1 cellular context compared by ENCODE assay signal in the genomic region with DNA sequence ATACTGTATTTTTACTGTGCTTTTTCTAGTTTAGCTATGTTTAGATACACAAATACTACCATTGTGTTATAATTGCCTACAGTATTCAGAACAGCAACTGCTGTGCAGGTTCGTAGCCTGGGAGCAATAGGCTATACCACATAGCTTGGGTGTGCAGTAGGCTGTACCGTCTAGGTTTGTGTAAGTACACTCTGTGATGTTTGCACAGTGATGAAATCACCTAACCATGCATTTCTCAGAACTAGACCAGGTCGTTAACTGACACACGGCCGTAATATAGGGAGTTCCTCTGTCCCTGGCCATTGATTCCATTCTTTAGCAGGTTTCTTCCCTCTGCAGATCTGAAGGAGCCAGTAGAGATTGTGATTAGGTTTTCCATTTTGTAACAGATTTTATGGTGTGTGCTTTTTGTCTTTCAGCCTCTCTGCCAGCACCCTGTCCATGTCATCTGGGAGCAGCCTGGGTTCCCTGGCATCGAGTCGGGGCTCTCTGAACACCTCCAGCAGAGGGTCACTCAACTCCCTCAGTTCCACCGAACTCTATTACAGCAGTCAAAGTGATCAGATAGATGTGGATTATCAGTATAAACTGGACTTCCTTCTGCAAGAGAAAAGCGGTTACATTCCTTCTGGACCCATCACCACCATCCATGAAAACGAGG.
A peak's percentile ranks its signal among the peaks of the same experiment; 100 is the strongest.
TF ChIP-seq lines count a peak whose summit lies in the region.

No MANE protein-coding gene starts in this region.

TF ChIP-seq in HepG2, 621 proteins besides CTCF, POLR2A, EP300 and RAD21 (continued from another document and continues in another):
- TF ChIP-seq, protein P1, sequence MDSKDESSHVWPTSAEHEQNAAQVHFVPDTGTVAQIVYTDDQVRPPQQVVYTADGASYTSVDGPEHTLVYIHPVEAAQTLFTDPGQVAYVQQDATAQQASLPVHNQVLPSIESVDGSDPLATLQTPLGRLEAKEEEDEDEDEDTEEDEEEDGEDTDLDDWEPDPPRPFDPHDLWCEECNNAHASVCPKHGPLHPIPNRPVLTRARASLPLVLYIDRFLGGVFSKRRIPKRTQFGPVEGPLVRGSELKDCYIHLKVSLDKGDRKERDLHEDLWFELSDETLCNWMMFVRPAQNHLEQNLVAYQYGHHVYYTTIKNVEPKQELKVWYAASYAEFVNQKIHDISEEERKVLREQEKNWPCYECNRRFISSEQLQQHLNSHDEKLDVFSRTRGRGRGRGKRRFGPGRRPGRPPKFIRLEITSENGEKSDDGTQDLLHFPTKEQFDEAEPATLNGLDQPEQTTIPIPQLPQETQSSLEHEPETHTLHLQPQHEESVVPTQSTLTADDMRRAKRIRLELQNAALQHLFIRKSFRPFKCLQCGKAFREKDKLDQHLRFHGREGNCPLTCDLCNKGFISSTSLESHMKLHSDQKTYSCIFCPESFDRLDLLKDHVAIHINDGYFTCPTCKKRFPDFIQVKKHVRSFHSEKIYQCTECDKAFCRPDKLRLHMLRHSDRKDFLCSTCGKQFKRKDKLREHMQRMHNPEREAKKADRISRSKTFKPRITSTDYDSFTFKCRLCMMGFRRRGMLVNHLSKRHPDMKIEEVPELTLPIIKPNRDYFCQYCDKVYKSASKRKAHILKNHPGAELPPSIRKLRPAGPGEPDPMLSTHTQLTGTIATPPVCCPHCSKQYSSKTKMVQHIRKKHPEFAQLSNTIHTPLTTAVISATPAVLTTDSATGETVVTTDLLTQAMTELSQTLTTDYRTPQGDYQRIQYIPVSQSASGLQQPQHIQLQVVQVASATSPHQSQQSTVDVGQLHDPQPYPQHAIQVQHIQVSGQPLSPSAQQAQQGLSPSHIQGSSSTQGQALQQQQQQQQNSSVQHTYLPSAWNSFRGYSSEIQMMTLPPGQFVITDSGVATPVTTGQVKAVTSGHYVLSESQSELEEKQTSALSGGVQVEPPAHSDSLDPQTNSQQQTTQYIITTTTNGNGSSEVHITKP (CRISPR knock-in tag; IDR thresholded peaks at IDR 0.05; ENCODE audit: low read depth) = 0 out of 2 replicates have a peak, but pooled peaks have one; percentile 68
- TF ChIP-seq ZNF598 (CRISPR knock-in tag; IDR thresholded peaks at IDR 0.05; ENCODE audit: borderline replicate concordance) (no peak), THAP11 (CRISPR knock-in tag; IDR thresholded peaks at IDR 0.05) (0 out of 2 replicates have a peak, but pooled peaks have one; percentile 27), ZNF337 (CRISPR knock-in tag; IDR thresholded peaks at IDR 0.05; ENCODE audit: borderline replicate concordance, low read depth) (0 out of 2 replicates have a peak, but pooled peaks have one; percentile 37), HDAC1 (CRISPR knock-in tag; IDR thresholded peaks at IDR 0.05) (0 out of 2 replicates have a peak, but pooled peaks have one; percentile 33), NFATC3 (CRISPR knock-in tag; IDR thresholded peaks at IDR 0.05) (no peak), ZFP36 (IDR thresholded peaks at IDR 0.05; ENCODE audit: borderline replicate concordance, low read depth, low read length, partially characterized antibody) (no peak), SOX13 (IDR thresholded peaks at IDR 0.05) (0 out of 2 replicates have a peak, but pooled peaks have one; percentile 17), SOX13 (CRISPR knock-in tag; conservative IDR thresholded peaks at IDR 0.05 in 1 of 2, IDR thresholded peaks at IDR 0.05 in 1 of 2) (peak in 1 of 2 experiments; percentile 60; a peak in 1 of 4 replicates), RARA (CRISPR knock-in tag; IDR thresholded peaks at IDR 0.05) (peak; percentile 45), EEA1 (CRISPR knock-in tag; IDR thresholded peaks at IDR 0.05; ENCODE audit: borderline replicate concordance) (no peak), FOXA1 (IDR thresholded peaks at IDR 0.05) (peak; percentile 62; the same call in 1 of the 2 replicates), FOXA1 (CRISPR knock-in tag; IDR thresholded peaks at IDR 0.05) (peak; percentile 95), ESRRA (CRISPR knock-in tag; IDR thresholded peaks at IDR 0.05; ENCODE audit: low read depth) (no peak), HNRNPK (IDR thresholded peaks at IDR 0.05; ENCODE audit: low read depth, low read length, poor library complexity, severe bottlenecking) (no peak), FOXA3 (CRISPR knock-in tag; IDR thresholded peaks at IDR 0.05) (peak; percentile 95), DMAP1 (CRISPR knock-in tag; IDR thresholded peaks at IDR 0.05) (no peak), ZBTB42 (CRISPR knock-in tag; IDR thresholded peaks at IDR 0.05) (no peak), GATA4 (IDR thresholded peaks at IDR 0.05; ENCODE audit: borderline replicate concordance, low read depth) (no peak), IRF2 (CRISPR knock-in tag; IDR thresholded peaks at IDR 0.05) (peak; percentile 67; the same call in 1 of the 2 replicates), HNF1B (CRISPR knock-in tag; IDR thresholded peaks at IDR 0.05) (peak; percentile 48; the same call in 1 of the 2 replicates), SAP130 (CRISPR knock-in tag; IDR thresholded peaks at IDR 0.05; ENCODE audit: low read depth) (peak; percentile 73), ZNF782 (CRISPR knock-in tag; IDR thresholded peaks at IDR 0.05; ENCODE audit: borderline replicate concordance) (no peak), HDAC2 (CRISPR knock-in tag; IDR thresholded peaks at IDR 0.05) (peak; percentile 76), SMAD1 (CRISPR knock-in tag; IDR thresholded peaks at IDR 0.05; ENCODE audit: borderline replicate concordance, low read depth) (no peak), DPF2 (CRISPR knock-in tag; IDR thresholded peaks at IDR 0.05; ENCODE audit: borderline replicate concordance, low read depth) (0 out of 2 replicates have a peak, but pooled peaks have one; percentile 52), GATAD2A (CRISPR knock-in tag; IDR thresholded peaks at IDR 0.05) (peak; percentile 88), ZBTB20 (CRISPR knock-in tag; IDR thresholded peaks at IDR 0.05; ENCODE audit: borderline replicate concordance, low read depth) (peak; percentile 29; the same call in 1 of the 2 replicates), SKI (IDR thresholded peaks at IDR 0.05; ENCODE audit: partially characterized antibody) (peak; percentile 37), SAFB2 (CRISPR knock-in tag; IDR thresholded peaks at IDR 0.05; ENCODE audit: borderline replicate concordance, low read depth) (no peak), ZNF225 (CRISPR knock-in tag; IDR thresholded peaks at IDR 0.05) (no peak), NR2F6 (IDR thresholded peaks at IDR 0.05) (no peak), NR2F6 (CRISPR knock-in tag; IDR thresholded peaks at IDR 0.05) (peak; percentile 42; the same call in 1 of the 2 replicates), SIX4 (CRISPR knock-in tag; IDR thresholded peaks at IDR 0.05) (0 out of 2 replicates have a peak, but pooled peaks have one; percentile 6), ELF1 (CRISPR knock-in tag; IDR thresholded peaks at IDR 0.05) (no peak), CCDC6 (CRISPR knock-in tag; IDR thresholded peaks at IDR 0.05) (no peak), CBX5 (CRISPR knock-in tag; IDR thresholded peaks at IDR 0.05; ENCODE audit: borderline replicate concordance) (peak; percentile 34; the same call in 1 of the 2 replicates), ZNF263 (CRISPR knock-in tag; IDR thresholded peaks at IDR 0.05) (no peak), MTA3 (CRISPR knock-in tag; IDR thresholded peaks at IDR 0.05) (no peak), TBL1XR1 (IDR thresholded peaks at IDR 0.05; ENCODE audit: borderline replicate concordance, low read length, partially characterized antibody) (no peak), GPN1 (CRISPR knock-in tag; IDR thresholded peaks at IDR 0.05; ENCODE audit: borderline replicate concordance) (no peak), ZFX (CRISPR knock-in tag; IDR thresholded peaks at IDR 0.05; ENCODE audit: low read depth) (no peak; the same call in 1 of the 2 replicates), KMT2A (CRISPR knock-in tag; IDR thresholded peaks at IDR 0.05) (peak; percentile 63; the same call in 1 of the 2 replicates), ZNF556 (CRISPR knock-in tag; IDR thresholded peaks at IDR 0.05; ENCODE audit: borderline replicate concordance) (0 out of 2 replicates have a peak, but pooled peaks have one; percentile 36), CEBPG (CRISPR knock-in tag; IDR thresholded peaks at IDR 0.05) (peak; percentile 92), ATF2 (CRISPR knock-in tag; IDR thresholded peaks at IDR 0.05) (peak; percentile 83; the same call in 1 of the 2 replicates), ZNF777 (CRISPR knock-in tag; IDR thresholded peaks at IDR 0.05) (0 out of 2 replicates have a peak, but pooled peaks have one; percentile 42), NFE2L2 (IDR thresholded peaks at IDR 0.05; ENCODE audit: low read length) (no peak)
- TF ChIP-seq, protein P2, sequence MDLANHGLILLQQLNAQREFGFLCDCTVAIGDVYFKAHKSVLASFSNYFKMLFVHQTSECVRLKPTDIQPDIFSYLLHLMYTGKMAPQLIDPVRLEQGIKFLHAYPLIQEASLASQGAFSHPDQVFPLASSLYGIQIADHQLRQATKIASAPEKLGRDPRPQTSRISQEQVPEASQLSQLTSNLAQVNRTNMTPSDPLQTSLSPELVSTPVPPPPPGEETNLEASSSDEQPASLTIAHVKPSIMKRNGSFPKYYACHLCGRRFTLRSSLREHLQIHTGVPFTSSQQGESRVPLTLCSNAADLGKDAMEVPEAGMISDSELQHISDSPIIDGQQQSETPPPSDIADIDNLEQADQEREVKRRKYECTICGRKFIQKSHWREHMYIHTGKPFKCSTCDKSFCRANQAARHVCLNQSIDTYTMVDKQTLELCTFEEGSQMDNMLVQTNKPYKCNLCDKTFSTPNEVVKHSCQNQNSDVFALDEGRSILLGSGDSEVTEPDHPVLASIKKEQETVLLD (CRISPR knock-in tag; IDR thresholded peaks at IDR 0.05; ENCODE audit: low read depth) = no peak
- TF ChIP-seq, protein P3, sequence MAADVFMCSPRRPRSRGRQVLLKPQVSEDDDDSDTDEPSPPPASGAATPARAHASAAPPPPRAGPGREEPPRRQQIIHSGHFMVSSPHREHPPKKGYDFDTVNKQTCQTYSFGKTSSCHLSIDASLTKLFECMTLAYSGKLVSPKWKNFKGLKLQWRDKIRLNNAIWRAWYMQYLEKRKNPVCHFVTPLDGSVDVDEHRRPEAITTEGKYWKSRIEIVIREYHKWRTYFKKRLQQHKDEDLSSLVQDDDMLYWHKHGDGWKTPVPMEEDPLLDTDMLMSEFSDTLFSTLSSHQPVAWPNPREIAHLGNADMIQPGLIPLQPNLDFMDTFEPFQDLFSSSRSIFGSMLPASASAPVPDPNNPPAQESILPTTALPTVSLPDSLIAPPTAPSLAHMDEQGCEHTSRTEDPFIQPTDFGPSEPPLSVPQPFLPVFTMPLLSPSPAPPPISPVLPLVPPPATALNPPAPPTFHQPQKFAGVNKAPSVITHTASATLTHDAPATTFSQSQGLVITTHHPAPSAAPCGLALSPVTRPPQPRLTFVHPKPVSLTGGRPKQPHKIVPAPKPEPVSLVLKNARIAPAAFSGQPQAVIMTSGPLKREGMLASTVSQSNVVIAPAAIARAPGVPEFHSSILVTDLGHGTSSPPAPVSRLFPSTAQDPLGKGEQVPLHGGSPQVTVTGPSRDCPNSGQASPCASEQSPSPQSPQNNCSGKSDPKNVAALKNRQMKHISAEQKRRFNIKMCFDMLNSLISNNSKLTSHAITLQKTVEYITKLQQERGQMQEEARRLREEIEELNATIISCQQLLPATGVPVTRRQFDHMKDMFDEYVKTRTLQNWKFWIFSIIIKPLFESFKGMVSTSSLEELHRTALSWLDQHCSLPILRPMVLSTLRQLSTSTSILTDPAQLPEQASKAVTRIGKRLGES (CRISPR knock-in tag; IDR thresholded peaks at IDR 0.05; ENCODE audit: borderline replicate concordance) = no peak
- TF ChIP-seq, protein P4, sequence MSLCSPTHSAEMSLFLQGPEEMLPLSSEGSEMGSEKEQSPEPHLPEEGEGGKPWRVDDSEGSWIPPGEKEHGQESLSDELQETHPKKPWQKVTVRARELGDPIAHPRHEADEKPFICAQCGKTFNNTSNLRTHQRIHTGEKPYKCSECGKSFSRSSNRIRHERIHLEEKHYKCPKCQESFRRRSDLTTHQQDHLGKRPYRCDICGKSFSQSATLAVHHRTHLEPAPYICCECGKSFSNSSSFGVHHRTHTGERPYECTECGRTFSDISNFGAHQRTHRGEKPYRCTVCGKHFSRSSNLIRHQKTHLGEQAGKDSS (CRISPR knock-in tag; IDR thresholded peaks at IDR 0.05; ENCODE audit: borderline replicate concordance, low read depth) = no peak
